ENCODE assay signal across 36 cellular contexts in the genomic region with DNA sequence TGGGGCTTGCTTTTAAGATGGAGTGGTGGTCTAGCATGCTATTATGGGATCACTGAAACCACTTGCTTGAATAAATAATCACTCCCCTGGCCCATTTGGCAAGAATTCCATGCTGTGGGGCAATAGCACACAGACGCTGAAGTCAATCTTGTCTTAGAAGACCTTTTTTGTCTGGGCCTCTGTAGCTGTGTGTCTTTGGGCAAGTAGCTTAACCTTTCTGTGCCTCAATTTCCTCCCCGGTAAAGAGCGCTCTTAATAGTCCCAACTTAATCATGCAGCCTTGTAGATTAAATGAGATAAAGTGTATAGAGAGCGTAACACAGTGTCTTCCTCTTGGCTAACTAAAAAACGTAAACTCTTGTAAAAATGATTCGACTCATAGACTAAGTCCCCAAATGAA.
"Had no signal": no experiment of that assay in that cellular context is flagged by ENCODE, and none has a peak within 500 bp of the region (broad histone marks: within the 10 kb centered on the region; RNA-seq: fewer than 3 reads in every experiment).

No MANE protein-coding gene starts in this region.

- H3K36me3 ChIP-seq: MG63 had no signal

- DNase-seq: Karpas-422, Kasumi-1, MG63, MM.1S, MV-4-11, NCI-H1048, NCI-H1092, NCI-H1092 treated with DMSO at 0.1 percent for 48 hours, NCI-H1105, NCI-H1105 treated with DMSO at 0.1 percent for 48 hours, NCI-H1417, NCI-H1417 treated with DMSO at 0.1 percent for 48 hours, NCI-H1436, NCI-H1436 treated with DMSO at 0.1 percent for 48 hours, NCI-H146, NCI-H1694, NCI-H1694 treated with DMSO at 0.1 percent for 48 hours, NCI-H187, NCI-H187 treated with DMSO at 0.1 percent for 48 hours, NCI-H1930, NCI-H2029, NCI-H2029 treated with DMSO at 0.1 percent for 48 hours, NCI-H2081, NCI-H2081 treated with DMSO at 0.1 percent for 48 hours, NCI-H2107, NCI-H2171, NCI-H2171 treated with DMSO at 0.1 percent for 48 hours, NCI-H2227 treated with DMSO at 0.1 percent for 48 hours, NCI-H226, NCI-H345, NCI-H446, NCI-H446 treated with DMSO at 0.1 percent for 48 hours, NCI-H510A, NCI-H510A treated with DMSO at 0.1 percent for 48 hours, NCI-H524, NCI-H524 treated with DMSO at 0.1 percent for 48 hours had no signal

- H3K4me3 ChIP-seq: MG63 had no signal

- H3K9me3 ChIP-seq: MG63 had no signal

- H3K27me3 ChIP-seq: MG63 had no signal
